27 cellular contexts compared by ENCODE assay signal in genomic region chr15:41183580-41183979, GRCh38. TPM values are rescaled to one million over a fixed set of nuclear protein-coding genes. Genes with fewer than 3 reads are reported as not detected.
DNase-seq lines count a peak whose midpoint lies in the region; ATAC-seq and TF ChIP-seq lines count a peak whose summit lies in the region.
"Had no signal": no experiment of that assay in that cellular context is flagged by ENCODE, and none has a peak within 500 bp of the region (broad histone marks: within the 10 kb centered on the region; RNA-seq: fewer than 3 reads in every experiment).

No MANE protein-coding gene starts in this region.

- POLR2A ChIA-PET in activated CD4-positive, alpha-beta T cell treated with anti-CD3 and anti-CD28 coated beads for 36 hours (lab: Charles Lee), result no interaction called here

- H3K79me2 ChIP-seq in mammary epithelial cell (ENCODE audit: insufficient read depth, low read length), result no peaks in the 10 kb centered on the region

- H3K9me3 ChIP-seq in mammary epithelial cell (replicated peaks; ENCODE audit: insufficient read depth, low read length) (no peaks in the 10 kb centered on the region), breast epithelium (no peaks in the 10 kb centered on the region), left ventricle myocardium inferior (replicated peaks) (no peaks in the 10 kb centered on the region)
- H3K9me3 ChIP-seq: body of pancreas, heart left ventricle had no signal

- H3K4me1 Mint-ChIP-seq in activated CD4-positive, alpha-beta T cell treated with anti-CD3 and anti-CD28 coated beads for 36 hours, result no peaks in the 10 kb centered on the region
- H3K4me1 Mint-ChIP-seq in activated naive CD8-positive, alpha-beta T cell treated with anti-CD3 and anti-CD28 coated beads for 36 hours, result no peaks in the 10 kb centered on the region

- WGBS in mammary epithelial cell (ENCODE audit: low coverage, missing lambda C conversion rate), result 93% methylated on average over 2 of the region's 2 CpGs

- H3K4me3 ChIP-seq in mammary epithelial cell (replicated peaks in 1 of 3; ENCODE audit: insufficient read depth in 1 of 3, low read depth in 2 of 3, low read length in 3 of 3) (no peak overlapping the region), breast epithelium (no peak overlapping the region), astrocyte of the spinal cord (ENCODE audit: low read depth, low read length) (no peak overlapping the region), left ventricle myocardium inferior (no peak overlapping the region)
- H3K4me3 ChIP-seq: body of pancreas, heart left ventricle had no signal

- no peak for TF ChIP-seq POLR2A in breast epithelium (IDR thresholded peaks at IDR 0.05)

- H3K27me3 ChIP-seq in mammary epithelial cell (ENCODE audit: insufficient read depth, low read length) (no peaks in the 10 kb centered on the region), breast epithelium (no peaks in the 10 kb centered on the region), left ventricle myocardium inferior (ENCODE audit: low read depth) (no peaks in the 10 kb centered on the region)
- H3K27me3 ChIP-seq: body of pancreas, heart left ventricle had no signal

- no peaks in the 10 kb centered on the region for H3K27me3 Mint-ChIP-seq in activated CD4-positive, alpha-beta T cell treated with anti-CD3 and anti-CD28 coated beads for 36 hours
- no peaks in the 10 kb centered on the region for H3K27me3 Mint-ChIP-seq in activated naive CD8-positive, alpha-beta T cell treated with anti-CD3 and anti-CD28 coated beads for 36 hours

- in situ Hi-C loops in mammary epithelial cell (cut with MboI; ENCODE audit: low sequenced_read_pairs in 2 of 2) (loop anchor here in 1 of 2 donors (10.0 kb wide), 1 partner anchor 279 kb away; no protein-coding TSS in a partner anchor), astrocyte of the spinal cord (cut with HindIII; ENCODE audit: low sequenced_read_pairs) (no loop called here)

- H3K27ac ChIP-seq in mammary epithelial cell (ENCODE audit: insufficient read depth, low read depth, low read length), result no peak overlapping the region
- no peak overlapping the region for H3K27ac ChIP-seq in breast epithelium
- H3K27ac ChIP-seq in left ventricle myocardium inferior (replicated peaks), result no peak overlapping the region
- H3K27ac ChIP-seq: 22Rv1, body of pancreas, heart left ventricle, RWPE1 had no signal

- H3K27ac Mint-ChIP-seq in activated CD4-positive, alpha-beta T cell treated with anti-CD3 and anti-CD28 coated beads for 36 hours, result no peak overlapping the region
- no peak overlapping the region for H3K27ac Mint-ChIP-seq in activated naive CD8-positive, alpha-beta T cell treated with anti-CD3 and anti-CD28 coated beads for 36 hours
- H3K27ac Mint-ChIP-seq: activated naive CD8-positive, alpha-beta T cell; CD4-positive, alpha-beta T cell; progenitor cell of endocrine pancreas had no signal

- H3K9ac ChIP-seq in mammary epithelial cell (ENCODE audit: insufficient read depth, low read length), result no peak overlapping the region

- H3K4me3 Mint-ChIP-seq in activated CD4-positive, alpha-beta T cell treated with anti-CD3 and anti-CD28 coated beads for 36 hours, result no peak overlapping the region
- no peak overlapping the region for H3K4me3 Mint-ChIP-seq in activated naive CD8-positive, alpha-beta T cell treated with anti-CD3 and anti-CD28 coated beads for 36 hours
- H3K4me3 Mint-ChIP-seq: activated naive CD8-positive, alpha-beta T cell; CD4-positive, alpha-beta T cell had no signal

- DNase-seq in mammary epithelial cell (no peak), breast epithelium (ENCODE audit: low spot score in 2 of 2) (no peak), astrocyte of the spinal cord (ENCODE audit: low read depth, low spot score) (peak; percentile 1), iris pigment epithelial cell (ENCODE audit: low read depth) (peak; percentile 63), left ventricle myocardium inferior (no peak), SKM-1 treated with dmso at 0.1 percent for 144 hours (lab: John Stamatoyannopoulos, UW; ENCODE audit: unreplicated experiment) (no peak)
- DNase-seq in activated CD4-positive, alpha-beta T cell treated with anti-CD3 and anti-CD28 coated beads for 36 hours, result no peak
- DNase-seq in activated naive CD8-positive, alpha-beta T cell treated with anti-CD3 and anti-CD28 coated beads for 36 hours, result no peak
- DNase-seq: activated CD4-positive, alpha-beta T cell treated with anti-CD3 and anti-CD28 coated beads for 4 hours; activated CD8-positive, alpha-beta memory T cell treated with anti-CD3 and anti-CD28 coated beads for 24 hours; activated effector memory CD4-positive, alpha-beta T cell treated with Interleukin-2 at 50 U/mL for 16 hours; body of pancreas; CD4-positive, alpha-beta T cell; cerebellar nuclear complex; heart left ventricle; KG1; NCI-H1417; NCI-H2081; stimulated activated naive CD4-positive, alpha-beta T cell; T-helper 2 cell had no signal

- H3K36me3 ChIP-seq in mammary epithelial cell (ENCODE audit: insufficient read depth, low read length) (no peaks in the 10 kb centered on the region), breast epithelium (no peaks in the 10 kb centered on the region), left ventricle myocardium inferior (no peaks in the 10 kb centered on the region)
- H3K36me3 ChIP-seq: heart left ventricle had no signal

- intact Hi-C loops in mammary epithelial cell (cut with micrococcal nuclease), result no loop called here
- intact Hi-C loops in breast epithelium (cut with DNase I; ENCODE audit: low total_unique reads), result no loop called here
- intact Hi-C loops in activated CD4-positive, alpha-beta T cell treated with anti-CD3 and anti-CD28 coated beads for 36 hours (cut with DNase I, micrococcal nuclease), result loop anchor here in 1 of 2 experiments (10.0 kb wide), 1 partner anchor 169 kb away; no protein-coding TSS in a partner anchor
- intact Hi-C loops in left ventricle myocardium inferior (cut with micrococcal nuclease), result no loop called here

- CTCF ChIA-PET in mammary epithelial cell (lab: Charles Lee; ENCODE audit: low non-redundant PET), result no interaction called here
- CTCF ChIA-PET in activated CD4-positive, alpha-beta T cell treated with anti-CD3 and anti-CD28 coated beads for 36 hours (lab: Charles Lee), result interaction anchor here (0.6 to 3.0 kb wide), 12 partner anchors 8 to 325 kb away, joined by 3 to 55 read pairs (median 3); partner anchors contain the start of gene CHP1

- H4K20me1 ChIP-seq in mammary epithelial cell (ENCODE audit: insufficient read depth, low read length), result no peaks in the 10 kb centered on the region

- H3K4me2 ChIP-seq in mammary epithelial cell (ENCODE audit: insufficient read depth, low read depth, low read length), result no peak overlapping the region

- no peak for TF ChIP-seq CTCF in mammary epithelial cell (conservative IDR thresholded peaks at IDR 0.05 in 1 of 2, IDR thresholded peaks at IDR 0.05 in 1 of 2; ENCODE audit: extremely low read depth in 1 of 2, insufficient read depth in 1 of 2, low read depth in 1 of 2, low read length in 2 of 2)
- no peak for TF ChIP-seq CTCF in breast epithelium (IDR thresholded peaks at IDR 0.05)
- no peak for TF ChIP-seq CTCF in astrocyte of the spinal cord (IDR thresholded peaks at IDR 0.05; ENCODE audit: low read depth, low read length)
- no peak for TF ChIP-seq CTCF in left ventricle myocardium inferior (IDR thresholded peaks at IDR 0.05; ENCODE audit: borderline replicate concordance)

- no peak for ATAC-seq in activated CD4-positive, alpha-beta T cell treated with anti-CD3 and anti-CD28 coated beads for 36 hours
- ATAC-seq: body of pancreas, heart left ventricle, sciatic nerve had no signal

- no peaks in the 10 kb centered on the region for H3K9me3 Mint-ChIP-seq in activated CD4-positive, alpha-beta T cell treated with anti-CD3 and anti-CD28 coated beads for 36 hours (ENCODE audit: low read depth)
- no peaks in the 10 kb centered on the region for H3K9me3 Mint-ChIP-seq in activated naive CD8-positive, alpha-beta T cell treated with anti-CD3 and anti-CD28 coated beads for 36 hours
- H3K9me3 Mint-ChIP-seq: CD4-positive, alpha-beta T cell had no signal

- H3K4me1 ChIP-seq in mammary epithelial cell (ENCODE audit: insufficient read depth, low read length) (no peaks in the 10 kb centered on the region), breast epithelium (no peaks in the 10 kb centered on the region), left ventricle myocardium inferior (no peaks in the 10 kb centered on the region)
- H3K4me1 ChIP-seq: body of pancreas, heart left ventricle had no signal

- no TSS peak for BruUV-seq in mammary epithelial cell (replicated peaks; lab: Mats Ljungman, UMichigan)

- dilution Hi-C loops in mammary epithelial cell (cut with HindIII; ENCODE audit: low sequenced_read_pairs), result no loop called here

- H3K36me3 Mint-ChIP-seq in activated CD4-positive, alpha-beta T cell treated with anti-CD3 and anti-CD28 coated beads for 36 hours (ENCODE audit: low read depth), result no peaks in the 10 kb centered on the region
- H3K36me3 Mint-ChIP-seq in activated naive CD8-positive, alpha-beta T cell treated with anti-CD3 and anti-CD28 coated beads for 36 hours, result no peaks in the 10 kb centered on the region
- H3K36me3 Mint-ChIP-seq: activated naive CD8-positive, alpha-beta T cell had no signal

- peak overlapping the region; percentile 21 for H2AFZ ChIP-seq in mammary epithelial cell (ENCODE audit: low read depth, low read length)

RNA-seq across cellular contexts. Expression of gene EXD1, which starts 47.0 kb away (rescaled TPM):
- not detected for total RNA-seq in mammary epithelial cell
- 0.08 TPM for polyA plus RNA-seq in mammary epithelial cell
- polyA minus RNA-seq in mammary epithelial cell, result not detected
- total RNA-seq in breast epithelium, result not detected
- not detected for total RNA-seq in activated CD4-positive, alpha-beta T cell treated with anti-CD3 and anti-CD28 coated beads for 36 hours
- not detected for total RNA-seq in activated naive CD8-positive, alpha-beta T cell treated with anti-CD3 and anti-CD28 coated beads for 36 hours
- not detected for total RNA-seq in left ventricle myocardium inferior
- total RNA-seq: body of pancreas; CD4-positive, alpha-beta T cell; heart left ventricle; progenitor cell of endocrine pancreas; sciatic nerve; SK-MEL-5; ureter had no signal
- polyA plus RNA-seq: heart left ventricle had no signal

RNA-seq across cellular contexts. Expression of gene CHP1, which starts 47.5 kb away (rescaled TPM):
- 100 to 1,000 TPM; 132 to 138 TPM for total RNA-seq in mammary epithelial cell
- 75.9 TPM for polyA plus RNA-seq in mammary epithelial cell
- 262 TPM for polyA minus RNA-seq in mammary epithelial cell
- 100 to 1,000 TPM; 107 to 290 (median 120) TPM for total RNA-seq in breast epithelium
- total RNA-seq in activated CD4-positive, alpha-beta T cell treated with anti-CD3 and anti-CD28 coated beads for 36 hours, result 10 to 100 TPM; 32.7 to 34.5 TPM
- 10 to 100 TPM; 29.1 to 32.8 TPM for total RNA-seq in activated naive CD8-positive, alpha-beta T cell treated with anti-CD3 and anti-CD28 coated beads for 36 hours
- total RNA-seq in left ventricle myocardium inferior, result 124 TPM

Comparison
In these comparisons a context has a peak if more than half of its experiments do, and no peak if none do; other contexts are left out.
1. DNase-seq: peak in astrocyte of the spinal cord (single experiment) and iris pigment epithelial cell (single experiment); none in mammary epithelial cell (single experiment), breast epithelium (0 of 2), activated CD4-positive, alpha-beta T cell treated with anti-CD3 and anti-CD28 coated beads for 36 hours (single experiment), activated naive CD8-positive, alpha-beta T cell treated with anti-CD3 and anti-CD28 coated beads for 36 hours (single experiment), left ventricle myocardium inferior (single experiment) and SKM-1 treated with dmso at 0.1 percent for 144 hours (single experiment).